11 cellular contexts compared by ENCODE assay signal in genomic region chr12:110556705-110557104, GRCh38. TPM values are rescaled to one million over a fixed set of nuclear protein-coding genes. Genes with fewer than 3 reads are reported as not detected.
DNase-seq lines count a peak whose midpoint lies in the region; ATAC-seq and TF ChIP-seq lines count a peak whose summit lies in the region.
"Had no signal": no experiment of that assay in that cellular context is flagged by ENCODE, and none has a peak within 500 bp of the region (broad histone marks: within the 10 kb centered on the region; RNA-seq: fewer than 3 reads in every experiment).

No MANE protein-coding gene starts in this region.

- H3K9me3 ChIP-seq in A673 (ENCODE audit: low read depth, low read length, poor library complexity, severe bottlenecking) (no peaks in the 10 kb centered on the region), PC-3 (ENCODE audit: low read length) (no peaks in the 10 kb centered on the region)
- H3K9me3 ChIP-seq: adrenal gland, SJCRH30 had no signal

- TF ChIP-seq CTCF in A673 (conservative IDR thresholded peaks at IDR 0.05; ENCODE audit: low read depth, low read length) (no peak), PC-3 (conservative IDR thresholded peaks at IDR 0.05; ENCODE audit: low read depth, low read length) (no peak)

- H3K4me1 ChIP-seq in A673 (ENCODE audit: insufficient read depth, low read length, poor library complexity, severe bottlenecking) (peaks cover 44% of the 10 kb centered on the region), PC-3 (ENCODE audit: insufficient read depth, low read length) (peaks cover 20% of the 10 kb centered on the region)
- H3K4me1 ChIP-seq: SJCRH30 had no signal

- no peaks in the 10 kb centered on the region for H3F3A ChIP-seq in PC-3 (ENCODE audit: low read length, unreplicated experiment)

- no peak overlapping the region for H3K9ac ChIP-seq in PC-3 (ENCODE audit: low read length)

- peaks cover 31% of the 10 kb centered on the region for H4K20me1 ChIP-seq in PC-3 (ENCODE audit: low read length)

- POLR2A ChIA-PET in A673 (lab: Charles Lee; ENCODE audit: low non-redundant PET): no interaction called here
- POLR2A ChIA-PET in PC-3 (lab: Charles Lee; ENCODE audit: unreplicated experiment): no interaction called here

- H3K4me2 ChIP-seq in PC-3 (ENCODE audit: low read length): 0 out of 2 replicates have a peak overlapping the region, but pooled peaks have one; percentile 42

- H3K4me3 ChIP-seq in A673 (ENCODE audit: low read depth, low read length, poor library complexity, severe bottlenecking) (no peak overlapping the region), PC-3 (ENCODE audit: low read length) (no peak overlapping the region)
- H3K4me3 ChIP-seq: adrenal gland, dorsolateral prefrontal cortex, SJCRH30 had no signal

- H3K36me3 ChIP-seq in A673 (ENCODE audit: insufficient read depth, low read length, poor library complexity, severe bottlenecking) (peaks cover under 1% of the 10 kb centered on the region), PC-3 (ENCODE audit: low read depth, low read length) (no peaks in the 10 kb centered on the region; the same call in 1 of the 2 replicates)
- H3K36me3 ChIP-seq: adrenal gland had no signal

- ATAC-seq in PC-3 (no peak), left ventricle myocardium superior (peak; percentile 63), HG03045 (IDR thresholded peaks at IDR 0.05; ENCODE audit: unreplicated experiment) (no peak), HG03565 (IDR thresholded peaks at IDR 0.05; ENCODE audit: unreplicated experiment) (no peak)
- ATAC-seq: sciatic nerve had no signal

- H3K27ac ChIP-seq in A673 (ENCODE audit: low read depth, low read length, poor library complexity, severe bottlenecking): peak overlapping the region; percentile 41
- H3K27ac ChIP-seq in PC-3 (ENCODE audit: low read length): no peak overlapping the region
- H3K27ac ChIP-seq: dorsolateral prefrontal cortex, SJCRH30 had no signal

- H3K27me3 ChIP-seq in A673 (replicated peaks; ENCODE audit: insufficient read depth, low read depth, low read length, poor library complexity) (no peaks in the 10 kb centered on the region), PC-3 (ENCODE audit: low read length) (no peaks in the 10 kb centered on the region)
- H3K27me3 ChIP-seq: adrenal gland, dorsolateral prefrontal cortex, SJCRH30 had no signal

- peaks cover 97% of the 10 kb centered on the region for H3K79me2 ChIP-seq in PC-3 (ENCODE audit: low read length)

- no peaks in the 10 kb centered on the region for H3K9me2 ChIP-seq in PC-3 (replicated peaks; ENCODE audit: low read length)

- BruUV-seq in A673 (replicated peaks; lab: Mats Ljungman, UMichigan) (no TSS peak), PC-3 (replicated peaks; lab: Mats Ljungman, UMichigan) (no TSS peak)

- DNase-seq in A673 (ENCODE audit: low spot score) (no peak), PC-3 (no peak), left ventricle myocardium superior (no peak), dermis blood vessel endothelial cell (no peak)
- DNase-seq: adrenal gland, dorsolateral prefrontal cortex, NCI-H1930, SJCRH30 had no signal

- intact Hi-C loops in A673 (cut with micrococcal nuclease; ENCODE audit: unreplicated experiment) (no loop called here), PC-3 (cut with micrococcal nuclease) (no loop called here), left ventricle myocardium superior (cut with micrococcal nuclease) (no loop called here)

- CTCF ChIA-PET in A673 (lab: Charles Lee) (no interaction called here), PC-3 (lab: Charles Lee) (no interaction called here)

- H2AFZ ChIP-seq in PC-3 (ENCODE audit: low read length): no peak overlapping the region

RNA-seq across cellular contexts. Expression of gene PPTC7, which starts 26.4 kb away (rescaled TPM):
- total RNA-seq in A673 (2021): 27.5 and 30.9 TPM in 2 replicates
- 9.0 and 16.0 TPM in 2 replicates for total RNA-seq in PC-3 (2014; rRNA removed)
- 124 TPM for total RNA-seq in left ventricle myocardium superior
- total RNA-seq in dermis blood vessel endothelial cell: 9.0 and 13.3 TPM in 2 replicates

RNA-seq across cellular contexts. Expression of gene RAD9B, which starts 54.6 kb away (rescaled TPM):
- total RNA-seq in A673 (2021) (0.28 TPM in 1 of 2 replicates, not detected in the other), PC-3 (2014; rRNA removed) (0.40 and 0.52 TPM in 2 replicates), left ventricle myocardium superior (0.62 TPM), dermis blood vessel endothelial cell (0.14 and 1.2 TPM in 2 replicates)

RNA-seq across cellular contexts. Expression of gene VPS29, which starts 54.8 kb away (rescaled TPM):
- total RNA-seq in A673 (2021) (147 and 150 TPM in 2 replicates), PC-3 (2014; rRNA removed) (96.5 and 114 TPM in 2 replicates), left ventricle myocardium superior (94.1 TPM), dermis blood vessel endothelial cell (77.1 and 78.3 TPM in 2 replicates)

RNA-seq across cellular contexts. Expression of gene TCTN1, which starts 57.2 kb away (rescaled TPM):
- total RNA-seq in A673 (2021) (38.8 TPM in 2 replicates), PC-3 (2014; rRNA removed) (40.0 and 40.6 TPM in 2 replicates), left ventricle myocardium superior (25.5 TPM), dermis blood vessel endothelial cell (7.9 and 9.9 TPM in 2 replicates)
